ENCODE assay signal across 9 cellular contexts in the genomic region with DNA sequence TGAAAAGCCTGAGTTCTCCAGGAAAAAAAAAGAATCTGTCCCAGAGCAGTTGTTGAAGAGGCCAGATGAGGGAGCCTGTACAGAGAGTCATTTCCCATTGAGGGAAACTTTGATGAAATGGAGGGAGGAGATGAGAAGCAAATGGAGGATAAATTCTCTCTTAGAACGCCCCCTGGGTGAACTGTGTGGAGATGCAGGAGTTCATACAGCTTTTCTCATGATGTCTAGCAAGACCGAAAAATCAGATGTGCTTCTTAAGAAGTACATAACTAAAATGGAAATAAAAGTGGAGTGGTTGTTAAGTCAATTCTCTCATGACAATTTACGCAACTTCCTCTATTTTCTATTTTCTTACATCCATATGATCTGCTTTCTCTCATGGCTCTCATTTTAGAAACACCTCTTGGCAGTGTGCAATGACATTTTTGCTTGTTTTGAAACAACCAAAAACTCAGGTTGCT.
DNase-seq lines count a peak whose midpoint lies in the region; ATAC-seq and TF ChIP-seq lines count a peak whose summit lies in the region.
"Had no signal": no experiment of that assay in that cellular context is flagged by ENCODE, and none has a peak within 500 bp of the region (broad histone marks: within the 10 kb centered on the region; RNA-seq: fewer than 3 reads in every experiment).

No MANE protein-coding gene starts in this region.

- peaks cover 1% of the 10 kb centered on the region for H3K9me3 ChIP-seq in aorta (ENCODE audit: control insufficient read depth, low read length)

- intact Hi-C loops in aorta (cut with DNase I): no loop called here

- H3K27me3 Mint-ChIP-seq in chondrocyte (ENCODE audit: low read depth): no peaks in the 10 kb centered on the region

- H3K4me1 ChIP-seq in aorta (ENCODE audit: control insufficient read depth in 1 of 2, insufficient read depth in 2 of 2, low read length in 2 of 2): no peaks in the 10 kb centered on the region

- no peak overlapping the region for H3K27ac Mint-ChIP-seq in chondrocyte (ENCODE audit: unreplicated experiment)

- no peaks in the 10 kb centered on the region for H3K36me3 Mint-ChIP-seq in chondrocyte (ENCODE audit: low read depth)

- 59 to 60% methylated on average over 3 of the region's 3 CpGs for WGBS in aorta, 2 donors

- H3K4me1 Mint-ChIP-seq in chondrocyte (ENCODE audit: low read depth): peaks cover 18% of the 10 kb centered on the region

- peaks cover 7% of the 10 kb centered on the region for H3K9me3 Mint-ChIP-seq in chondrocyte (ENCODE audit: low read depth)

- peak; percentile 60 for DNase-seq in H4 (ENCODE audit: low spot score)
- DNase-seq in NCI-H524 (lab: John Stamatoyannopoulos, UW): peak; percentile 20 to 67
- no peak for DNase-seq in chondrocyte (ENCODE audit: low spot score)
- DNase-seq in renal cortical epithelial cell (ENCODE audit: low read depth): peak; percentile 37
- DNase-seq in epidermal melanocyte (ENCODE audit: insufficient read length, low spot score): no peak
- no peak for DNase-seq in aorta
- no peak for DNase-seq in activated CD4-positive, alpha-beta T cell treated with anti-CD3 and anti-CD28 coated beads for 48 hours
- DNase-seq: activated naive CD4-positive, alpha-beta T cell treated with anti-CD3 and anti-CD28 coated beads, Interleukin-2, amount 50 U/mL, for 16 hours had no signal

- no peak overlapping the region for H3K4me3 Mint-ChIP-seq in chondrocyte (ENCODE audit: unreplicated experiment)

- H3K4me3 ChIP-seq in aorta (ENCODE audit: low read length in 2 of 2): no peak overlapping the region

- TF ChIP-seq CTCF in chondrocyte (IDR thresholded peaks at IDR 0.05): peak; percentile 72

- H3K27me3 ChIP-seq in aorta (ENCODE audit: control insufficient read depth in 1 of 2, insufficient read depth in 2 of 2, low read length in 1 of 2): no peaks in the 10 kb centered on the region

- H3K27ac ChIP-seq in aorta (ENCODE audit: low read depth in 1 of 2, low read length in 2 of 2): no peak overlapping the region

- ATAC-seq in aorta (ENCODE audit: low FRiP score): no peak
- ATAC-seq in GM18861 (IDR thresholded peaks at IDR 0.05; ENCODE audit: unreplicated experiment): no peak

- no peaks in the 10 kb centered on the region for H3K36me3 ChIP-seq in aorta (ENCODE audit: control insufficient read depth in 1 of 2, insufficient read depth in 2 of 2, low read length in 1 of 2)

Comparison
In these comparisons a context has a peak if more than half of its experiments do, and no peak if none do; other contexts are left out.
1. DNase-seq: peak in H4 (single experiment), NCI-H524 (2 of 2) and renal cortical epithelial cell (single experiment); none in chondrocyte (single experiment), epidermal melanocyte (single experiment), aorta (0 of 2) and activated CD4-positive, alpha-beta T cell treated with anti-CD3 and anti-CD28 coated beads for 48 hours (single experiment).